ENCODE assay signal across 2 cellular contexts in the genomic region with DNA sequence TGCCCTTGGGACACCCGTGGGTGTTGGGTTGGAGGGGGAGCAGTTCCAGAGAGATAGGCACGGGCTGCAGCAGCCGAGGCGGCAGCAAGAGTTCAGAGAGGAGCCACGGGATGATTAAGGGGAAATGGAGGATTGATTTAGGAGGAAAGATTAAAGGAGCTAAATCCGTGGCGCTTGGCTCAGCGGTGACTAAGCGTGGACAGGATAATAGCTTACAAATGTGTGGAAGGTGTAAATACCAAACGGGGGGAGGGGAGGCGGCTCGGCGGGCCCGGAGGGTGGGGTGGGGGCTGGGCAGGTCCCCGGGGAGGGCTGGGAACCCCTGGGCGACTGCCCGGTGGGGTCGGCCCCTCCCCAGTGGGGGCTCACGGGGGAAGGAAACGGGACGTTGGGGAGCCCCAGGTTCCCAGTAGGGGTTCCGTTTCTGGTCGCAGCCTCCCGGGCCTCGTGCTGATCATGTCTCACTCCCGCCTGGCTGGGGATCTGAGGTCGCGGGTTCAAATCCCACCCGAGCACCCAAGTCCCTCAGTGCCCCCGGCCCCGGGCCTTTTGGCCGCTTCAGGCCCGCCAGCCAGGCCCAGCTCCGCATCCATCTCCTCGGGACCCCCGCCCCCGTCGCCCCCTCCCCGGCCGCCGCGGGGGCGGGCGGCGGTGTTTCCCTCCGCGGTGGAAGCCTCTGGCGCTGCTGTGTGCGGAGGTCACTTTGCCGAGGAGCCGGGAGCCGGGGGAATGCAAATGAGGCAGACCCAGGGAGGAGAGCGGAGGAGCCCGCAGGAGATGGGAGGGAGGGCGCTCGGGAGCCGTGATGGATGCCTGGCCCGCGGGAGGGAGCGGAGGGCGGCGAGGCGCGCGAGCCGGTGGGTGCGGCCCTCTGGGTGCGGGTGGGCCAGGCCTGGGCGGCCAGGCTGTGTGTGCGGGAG.
TF ChIP-seq lines count a peak whose summit lies in the region.

No MANE protein-coding gene starts in this region.

TF ChIP-seq in HCT116, 20 proteins besides CTCF, POLR2A, EP300 and RAD21:
- TF ChIP-seq ZFX (IDR thresholded peaks at IDR 0.05), result peak; percentile 45; the same call in 1 of the 2 replicates
- TF ChIP-seq YY1 (IDR thresholded peaks at IDR 0.05; ENCODE audit: extremely low read depth, insufficient replicate concordance, low read depth, low read length), result peak; percentile 20
- peak; percentile 51 for TF ChIP-seq POLR2AphosphoS5 (IDR thresholded peaks at IDR 0.05; ENCODE audit: low read depth, low read length)
- TF ChIP-seq, protein P1, sequence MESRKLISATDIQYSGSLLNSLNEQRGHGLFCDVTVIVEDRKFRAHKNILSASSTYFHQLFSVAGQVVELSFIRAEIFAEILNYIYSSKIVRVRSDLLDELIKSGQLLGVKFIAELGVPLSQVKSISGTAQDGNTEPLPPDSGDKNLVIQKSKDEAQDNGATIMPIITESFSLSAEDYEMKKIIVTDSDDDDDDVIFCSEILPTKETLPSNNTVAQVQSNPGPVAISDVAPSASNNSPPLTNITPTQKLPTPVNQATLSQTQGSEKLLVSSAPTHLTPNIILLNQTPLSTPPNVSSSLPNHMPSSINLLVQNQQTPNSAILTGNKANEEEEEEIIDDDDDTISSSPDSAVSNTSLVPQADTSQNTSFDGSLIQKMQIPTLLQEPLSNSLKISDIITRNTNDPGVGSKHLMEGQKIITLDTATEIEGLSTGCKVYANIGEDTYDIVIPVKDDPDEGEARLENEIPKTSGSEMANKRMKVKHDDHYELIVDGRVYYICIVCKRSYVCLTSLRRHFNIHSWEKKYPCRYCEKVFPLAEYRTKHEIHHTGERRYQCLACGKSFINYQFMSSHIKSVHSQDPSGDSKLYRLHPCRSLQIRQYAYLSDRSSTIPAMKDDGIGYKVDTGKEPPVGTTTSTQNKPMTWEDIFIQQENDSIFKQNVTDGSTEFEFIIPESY (IDR thresholded peaks at IDR 0.05; ENCODE audit: extremely low read depth, insufficient replicate concordance, low read length), result no peak
- TF ChIP-seq TCF7L2 (IDR thresholded peaks at IDR 0.05; ENCODE audit: borderline replicate concordance, extremely low read depth, insufficient read depth, insufficient read length), result peak; percentile 97
TF ChIP-seq in HCT116: peak in this region for 4.

TF ChIP-seq in K562, 482 proteins besides CTCF, POLR2A, EP300 and RAD21 (continues in another document):
- TF ChIP-seq BHLHE40 (IDR thresholded peaks at IDR 0.05; ENCODE audit: low read length), result peak; percentile 29; the same call in 1 of the 2 replicates
- TF ChIP-seq, protein P2, sequence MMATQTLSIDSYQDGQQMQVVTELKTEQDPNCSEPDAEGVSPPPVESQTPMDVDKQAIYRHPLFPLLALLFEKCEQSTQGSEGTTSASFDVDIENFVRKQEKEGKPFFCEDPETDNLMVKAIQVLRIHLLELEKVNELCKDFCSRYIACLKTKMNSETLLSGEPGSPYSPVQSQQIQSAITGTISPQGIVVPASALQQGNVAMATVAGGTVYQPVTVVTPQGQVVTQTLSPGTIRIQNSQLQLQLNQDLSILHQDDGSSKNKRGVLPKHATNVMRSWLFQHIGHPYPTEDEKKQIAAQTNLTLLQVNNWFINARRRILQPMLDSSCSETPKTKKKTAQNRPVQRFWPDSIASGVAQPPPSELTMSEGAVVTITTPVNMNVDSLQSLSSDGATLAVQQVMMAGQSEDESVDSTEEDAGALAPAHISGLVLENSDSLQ (IDR thresholded peaks at IDR 0.05), result 0 out of 2 replicates have a peak, but pooled peaks have one; percentile 7
- TF ChIP-seq DPF2 (IDR thresholded peaks at IDR 0.05), result peak; percentile 65
- TF ChIP-seq GABPB1 (CRISPR knock-in tag; IDR thresholded peaks at IDR 0.05), result no peak
- TF ChIP-seq MEF2A (IDR thresholded peaks at IDR 0.05; ENCODE audit: control insufficient read depth, low read depth, low read length), result 0 out of 2 replicates have a peak, but pooled peaks have one; percentile 3
- TF ChIP-seq RNF2 (IDR thresholded peaks at IDR 0.05), result 0 out of 2 replicates have a peak, but pooled peaks have one; percentile 53
- peak; percentile 43 for TF ChIP-seq PCBP1 (IDR thresholded peaks at IDR 0.05; ENCODE audit: low read depth, low read length, poor library complexity, severe bottlenecking)
- TF ChIP-seq ZNF239 (CRISPR knock-in tag; IDR thresholded peaks at IDR 0.05), result no peak
- TF ChIP-seq NCOR1 (IDR thresholded peaks at IDR 0.05), result peak; percentile 53
- TF ChIP-seq ZFX (CRISPR knock-in tag; IDR thresholded peaks at IDR 0.05), result peak; percentile 77
- TF ChIP-seq TBL1XR1 (IDR thresholded peaks at IDR 0.05; ENCODE audit: low read length in 2 of 2), result peak in 1 of 2 experiments; percentile 60; a peak in 1 of 4 replicates
- TF ChIP-seq, protein P3, sequence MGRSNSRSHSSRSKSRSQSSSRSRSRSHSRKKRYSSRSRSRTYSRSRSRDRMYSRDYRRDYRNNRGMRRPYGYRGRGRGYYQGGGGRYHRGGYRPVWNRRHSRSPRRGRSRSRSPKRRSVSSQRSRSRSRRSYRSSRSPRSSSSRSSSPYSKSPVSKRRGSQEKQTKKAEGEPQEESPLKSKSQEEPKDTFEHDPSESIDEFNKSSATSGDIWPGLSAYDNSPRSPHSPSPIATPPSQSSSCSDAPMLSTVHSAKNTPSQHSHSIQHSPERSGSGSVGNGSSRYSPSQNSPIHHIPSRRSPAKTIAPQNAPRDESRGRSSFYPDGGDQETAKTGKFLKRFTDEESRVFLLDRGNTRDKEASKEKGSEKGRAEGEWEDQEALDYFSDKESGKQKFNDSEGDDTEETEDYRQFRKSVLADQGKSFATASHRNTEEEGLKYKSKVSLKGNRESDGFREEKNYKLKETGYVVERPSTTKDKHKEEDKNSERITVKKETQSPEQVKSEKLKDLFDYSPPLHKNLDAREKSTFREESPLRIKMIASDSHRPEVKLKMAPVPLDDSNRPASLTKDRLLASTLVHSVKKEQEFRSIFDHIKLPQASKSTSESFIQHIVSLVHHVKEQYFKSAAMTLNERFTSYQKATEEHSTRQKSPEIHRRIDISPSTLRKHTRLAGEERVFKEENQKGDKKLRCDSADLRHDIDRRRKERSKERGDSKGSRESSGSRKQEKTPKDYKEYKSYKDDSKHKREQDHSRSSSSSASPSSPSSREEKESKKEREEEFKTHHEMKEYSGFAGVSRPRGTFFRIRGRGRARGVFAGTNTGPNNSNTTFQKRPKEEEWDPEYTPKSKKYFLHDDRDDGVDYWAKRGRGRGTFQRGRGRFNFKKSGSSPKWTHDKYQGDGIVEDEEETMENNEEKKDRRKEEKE (IDR thresholded peaks at IDR 0.05; ENCODE audit: borderline replicate concordance in 1 of 2, control insufficient read depth in 1 of 2, low read depth in 2 of 2, low read length in 1 of 2), result no peak
- TF ChIP-seq HCFC1 (IDR thresholded peaks at IDR 0.05; ENCODE audit: low read depth, low read length), result no peak
- peak; percentile 55 for TF ChIP-seq MAFG (tag; conservative IDR thresholded peaks at IDR 0.05)
- TF ChIP-seq JUNB (CRISPR knock-in tag; conservative IDR thresholded peaks at IDR 0.05), result no peak
- TF ChIP-seq, protein P4, sequence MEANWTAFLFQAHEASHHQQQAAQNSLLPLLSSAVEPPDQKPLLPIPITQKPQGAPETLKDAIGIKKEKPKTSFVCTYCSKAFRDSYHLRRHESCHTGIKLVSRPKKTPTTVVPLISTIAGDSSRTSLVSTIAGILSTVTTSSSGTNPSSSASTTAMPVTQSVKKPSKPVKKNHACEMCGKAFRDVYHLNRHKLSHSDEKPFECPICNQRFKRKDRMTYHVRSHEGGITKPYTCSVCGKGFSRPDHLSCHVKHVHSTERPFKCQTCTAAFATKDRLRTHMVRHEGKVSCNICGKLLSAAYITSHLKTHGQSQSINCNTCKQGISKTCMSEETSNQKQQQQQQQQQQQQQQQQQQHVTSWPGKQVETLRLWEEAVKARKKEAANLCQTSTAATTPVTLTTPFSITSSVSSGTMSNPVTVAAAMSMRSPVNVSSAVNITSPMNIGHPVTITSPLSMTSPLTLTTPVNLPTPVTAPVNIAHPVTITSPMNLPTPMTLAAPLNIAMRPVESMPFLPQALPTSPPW (CRISPR knock-in tag; IDR thresholded peaks at IDR 0.05), result peak; percentile 78
- TF ChIP-seq ETV1 (tag; conservative IDR thresholded peaks at IDR 0.05; ENCODE audit: low read depth), result no peak
- TF ChIP-seq MTA1 (IDR thresholded peaks at IDR 0.05; ENCODE audit: borderline replicate concordance), result 0 out of 2 replicates have a peak, but pooled peaks have one; percentile 50
- no peak for TF ChIP-seq PRMT5 (CRISPR knock-in tag; IDR thresholded peaks at IDR 0.05)
- TF ChIP-seq POLR2G (IDR thresholded peaks at IDR 0.05; ENCODE audit: low read depth, low read length), result peak; percentile 81
- TF ChIP-seq, protein P5, sequence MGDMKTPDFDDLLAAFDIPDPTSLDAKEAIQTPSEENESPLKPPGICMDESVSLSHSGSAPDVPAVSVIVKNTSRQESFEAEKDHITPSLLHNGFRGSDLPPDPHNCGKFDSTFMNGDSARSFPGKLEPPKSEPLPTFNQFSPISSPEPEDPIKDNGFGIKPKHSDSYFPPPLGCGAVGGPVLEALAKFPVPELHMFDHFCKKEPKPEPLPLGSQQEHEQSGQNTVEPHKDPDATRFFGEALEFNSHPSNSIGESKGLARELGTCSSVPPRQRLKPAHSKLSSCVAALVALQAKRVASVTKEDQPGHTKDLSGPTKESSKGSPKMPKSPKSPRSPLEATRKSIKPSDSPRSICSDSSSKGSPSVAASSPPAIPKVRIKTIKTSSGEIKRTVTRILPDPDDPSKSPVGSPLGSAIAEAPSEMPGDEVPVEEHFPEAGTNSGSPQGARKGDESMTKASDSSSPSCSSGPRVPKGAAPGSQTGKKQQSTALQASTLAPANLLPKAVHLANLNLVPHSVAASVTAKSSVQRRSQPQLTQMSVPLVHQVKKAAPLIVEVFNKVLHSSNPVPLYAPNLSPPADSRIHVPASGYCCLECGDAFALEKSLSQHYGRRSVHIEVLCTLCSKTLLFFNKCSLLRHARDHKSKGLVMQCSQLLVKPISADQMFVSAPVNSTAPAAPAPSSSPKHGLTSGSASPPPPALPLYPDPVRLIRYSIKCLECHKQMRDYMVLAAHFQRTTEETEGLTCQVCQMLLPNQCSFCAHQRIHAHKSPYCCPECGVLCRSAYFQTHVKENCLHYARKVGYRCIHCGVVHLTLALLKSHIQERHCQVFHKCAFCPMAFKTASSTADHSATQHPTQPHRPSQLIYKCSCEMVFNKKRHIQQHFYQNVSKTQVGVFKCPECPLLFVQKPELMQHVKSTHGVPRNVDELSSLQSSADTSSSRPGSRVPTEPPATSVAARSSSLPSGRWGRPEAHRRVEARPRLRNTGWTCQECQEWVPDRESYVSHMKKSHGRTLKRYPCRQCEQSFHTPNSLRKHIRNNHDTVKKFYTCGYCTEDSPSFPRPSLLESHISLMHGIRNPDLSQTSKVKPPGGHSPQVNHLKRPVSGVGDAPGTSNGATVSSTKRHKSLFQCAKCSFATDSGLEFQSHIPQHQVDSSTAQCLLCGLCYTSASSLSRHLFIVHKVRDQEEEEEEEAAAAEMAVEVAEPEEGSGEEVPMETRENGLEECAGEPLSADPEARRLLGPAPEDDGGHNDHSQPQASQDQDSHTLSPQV (IDR thresholded peaks at IDR 0.05), result peak; percentile 56
- TF ChIP-seq ADNP (tag; IDR thresholded peaks at IDR 0.05), result peak; percentile 91
- no peak for TF ChIP-seq ZNF23 (CRISPR knock-in tag; IDR thresholded peaks at IDR 0.05)
- TF ChIP-seq, protein P6, sequence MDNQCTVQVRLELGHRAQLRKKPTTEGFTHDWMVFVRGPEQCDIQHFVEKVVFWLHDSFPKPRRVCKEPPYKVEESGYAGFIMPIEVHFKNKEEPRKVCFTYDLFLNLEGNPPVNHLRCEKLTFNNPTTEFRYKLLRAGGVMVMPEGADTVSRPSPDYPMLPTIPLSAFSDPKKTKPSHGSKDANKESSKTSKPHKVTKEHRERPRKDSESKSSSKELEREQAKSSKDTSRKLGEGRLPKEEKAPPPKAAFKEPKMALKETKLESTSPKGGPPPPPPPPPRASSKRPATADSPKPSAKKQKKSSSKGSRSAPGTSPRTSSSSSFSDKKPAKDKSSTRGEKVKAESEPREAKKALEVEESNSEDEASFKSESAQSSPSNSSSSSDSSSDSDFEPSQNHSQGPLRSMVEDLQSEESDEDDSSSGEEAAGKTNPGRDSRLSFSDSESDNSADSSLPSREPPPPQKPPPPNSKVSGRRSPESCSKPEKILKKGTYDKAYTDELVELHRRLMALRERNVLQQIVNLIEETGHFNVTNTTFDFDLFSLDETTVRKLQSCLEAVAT (IDR thresholded peaks at IDR 0.05), result no peak
- TF ChIP-seq GABPA (tag; conservative IDR thresholded peaks at IDR 0.05; ENCODE audit: low read depth), result no peak
- peak; percentile 53; the same call in 1 of the 2 replicates for TF ChIP-seq SMAD4 (CRISPR knock-in tag; conservative IDR thresholded peaks at IDR 0.05)
- TF ChIP-seq, protein P7, sequence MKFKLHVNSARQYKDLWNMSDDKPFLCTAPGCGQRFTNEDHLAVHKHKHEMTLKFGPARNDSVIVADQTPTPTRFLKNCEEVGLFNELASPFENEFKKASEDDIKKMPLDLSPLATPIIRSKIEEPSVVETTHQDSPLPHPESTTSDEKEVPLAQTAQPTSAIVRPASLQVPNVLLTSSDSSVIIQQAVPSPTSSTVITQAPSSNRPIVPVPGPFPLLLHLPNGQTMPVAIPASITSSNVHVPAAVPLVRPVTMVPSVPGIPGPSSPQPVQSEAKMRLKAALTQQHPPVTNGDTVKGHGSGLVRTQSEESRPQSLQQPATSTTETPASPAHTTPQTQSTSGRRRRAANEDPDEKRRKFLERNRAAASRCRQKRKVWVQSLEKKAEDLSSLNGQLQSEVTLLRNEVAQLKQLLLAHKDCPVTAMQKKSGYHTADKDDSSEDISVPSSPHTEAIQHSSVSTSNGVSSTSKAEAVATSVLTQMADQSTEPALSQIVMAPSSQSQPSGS (CRISPR knock-in tag; IDR thresholded peaks at IDR 0.05), result no peak
- no peak for TF ChIP-seq IRF2 (CRISPR knock-in tag; IDR thresholded peaks at IDR 0.05)
- TF ChIP-seq C11orf30 (IDR thresholded peaks at IDR 0.05; ENCODE audit: low read depth), result peak; percentile 71
- no peak for TF ChIP-seq KDM2B (CRISPR knock-in tag; IDR thresholded peaks at IDR 0.05)
- TF ChIP-seq, protein P8, sequence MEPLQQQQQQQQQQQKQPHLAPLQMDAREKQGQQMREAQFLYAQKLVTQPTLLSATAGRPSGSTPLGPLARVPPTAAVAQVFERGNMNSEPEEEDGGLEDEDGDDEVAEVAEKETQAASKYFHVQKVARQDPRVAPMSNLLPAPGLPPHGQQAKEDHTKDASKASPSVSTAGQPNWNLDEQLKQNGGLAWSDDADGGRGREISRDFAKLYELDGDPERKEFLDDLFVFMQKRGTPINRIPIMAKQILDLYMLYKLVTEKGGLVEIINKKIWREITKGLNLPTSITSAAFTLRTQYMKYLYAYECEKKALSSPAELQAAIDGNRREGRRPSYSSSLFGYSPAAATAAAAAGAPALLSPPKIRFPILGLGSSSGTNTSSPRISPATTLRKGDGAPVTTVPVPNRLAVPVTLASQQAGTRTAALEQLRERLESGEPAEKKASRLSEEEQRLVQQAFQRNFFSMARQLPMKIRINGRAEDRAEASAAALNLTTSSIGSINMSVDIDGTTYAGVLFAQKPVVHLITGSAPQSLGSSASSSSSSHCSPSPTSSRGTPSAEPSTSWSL (CRISPR knock-in tag; IDR thresholded peaks at IDR 0.05; ENCODE audit: borderline replicate concordance), result no peak
- no peak for TF ChIP-seq PPARD (CRISPR knock-in tag; IDR thresholded peaks at IDR 0.05)
- TF ChIP-seq ZBTB7A (IDR thresholded peaks at IDR 0.05; ENCODE audit: borderline replicate concordance, control insufficient read depth, low read depth, low read length), result peak; percentile 78
- peak; percentile 50 for TF ChIP-seq SMARCA4 (IDR thresholded peaks at IDR 0.05)
- peak; percentile 27; the same call in 1 of the 2 replicates for TF ChIP-seq CBFA2T2 (conservative IDR thresholded peaks at IDR 0.05)
- peak; percentile 53 for TF ChIP-seq ZNF316 (IDR thresholded peaks at IDR 0.05)
- no peak for TF ChIP-seq ZC3H4 (CRISPR knock-in tag; IDR thresholded peaks at IDR 0.05; ENCODE audit: borderline replicate concordance)
- peak; percentile 42 to 55; a peak in 2 of 4 replicates for TF ChIP-seq MAZ (CRISPR knock-in tag; conservative IDR thresholded peaks at IDR 0.05 in 1 of 2, IDR thresholded peaks at IDR 0.05 in 1 of 2)
- no peak for TF ChIP-seq TARDBP (IDR thresholded peaks at IDR 0.05)
